ENCODE assay signal across 15 cellular contexts in the genomic region with DNA sequence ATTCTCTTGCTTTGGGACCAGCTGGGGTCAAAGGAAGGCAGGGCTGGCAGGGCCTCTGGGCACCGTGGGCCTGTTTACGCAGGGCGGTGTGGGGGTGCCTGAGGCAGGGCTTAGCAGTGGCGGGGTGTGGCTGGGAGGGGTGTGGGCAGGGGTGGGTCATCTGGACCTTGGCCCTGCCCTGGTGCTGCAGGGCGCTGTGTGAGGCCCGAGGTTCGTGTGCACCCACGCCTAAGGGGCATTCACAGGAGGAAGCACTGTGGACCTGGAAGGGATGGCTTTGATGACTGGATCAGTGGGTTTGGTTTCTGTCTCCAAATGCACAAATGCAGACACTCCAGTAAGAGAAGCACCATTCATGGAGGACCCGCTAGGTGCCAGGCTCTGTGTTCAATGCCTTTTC. TPM values are rescaled to one million over a fixed set of nuclear protein-coding genes. Genes with fewer than 3 reads are reported as not detected.
"Had no signal": no experiment of that assay in that cellular context is flagged by ENCODE, and none has a peak within 500 bp of the region (broad histone marks: within the 10 kb centered on the region; RNA-seq: fewer than 3 reads in every experiment).

No MANE protein-coding gene starts in this region.

- H3K27ac ChIP-seq: body of pancreas, heart left ventricle, left ventricle myocardium inferior, uterus had no signal

- ATAC-seq: activated CD4-positive, CD25-positive, alpha-beta regulatory T cell treated with anti-CD3 and anti-CD28 coated beads, Interleukin-2, amount 50 U/mL, for 24 hours; body of pancreas; stimulated activated memory B cell treated with anti-CD40 and anti-IgM and Interleukin-4, amounts not matched to agents 10 μg/mL and 1 μg/mL and 100 μg/mL, for 72 hours had no signal

- H3K4me1 ChIP-seq: body of pancreas, heart left ventricle, left ventricle myocardium inferior, uterus had no signal

- H3K4me2 ChIP-seq: smooth muscle cell had no signal

- H3K36me3 ChIP-seq: heart left ventricle, left ventricle myocardium inferior, uterus had no signal

- H3K27me3 ChIP-seq: body of pancreas, dorsolateral prefrontal cortex, heart left ventricle, uterus had no signal

- H3K9me3 ChIP-seq: body of pancreas, heart left ventricle, left ventricle myocardium inferior, uterus had no signal

- H3K4me3 ChIP-seq: body of pancreas, dorsolateral prefrontal cortex, heart left ventricle, left ventricle myocardium inferior, smooth muscle cell, uterus had no signal

- DNase-seq: activated CD4-positive, alpha-beta T cell treated with anti-CD3 and anti-CD28 coated beads, Interleukin-2, amount 50 U/mL, for 4 hours; activated effector memory CD4-positive, alpha-beta T cell treated with Interleukin-2 at 50 U/mL for 16 hours; activated T-cell treated with anti-CD3 and anti-CD28 coated beads, Interleukin-2, amount 50 U/mL, for 1 hour; body of pancreas; foreskin melanocyte; heart left ventricle; islet precursor cell; left ventricle myocardium inferior; naive B cell; SW 1271; uterus had no signal

RNA-seq across cellular contexts. Expression of a gene that starts 37.3 kb away (rescaled TPM):
- total RNA-seq: body of pancreas, left ventricle myocardium inferior, smooth muscle cell had no signal
- polyA plus RNA-seq: heart left ventricle, smooth muscle cell had no signal
